ENCODE assay signal across 11 cellular contexts in genomic region chr4:17681921-17682566, GRCh38.
"Had no signal": no experiment of that assay in that cellular context is flagged by ENCODE, and none has a peak within 500 bp of the region (broad histone marks: within the 10 kb centered on the region; RNA-seq: fewer than 3 reads in every experiment).

No MANE protein-coding gene starts in this region.

- H3K27ac ChIP-seq: GM23248, HL-60, KMS-11 had no signal

- ATAC-seq: HCT116, HepG2 had no signal

- H3K4me3 ChIP-seq: GM23248, HAP-1 had no signal

- DNase-seq: GM23248, GOT3, H7, HFFc6, KBM-7 had no signal

- H3K27ac Mint-ChIP-seq: HFFc6 had no signal

- H3K4me1 ChIP-seq: HAP-1 had no signal

- H3K36me3 ChIP-seq: HAP-1 had no signal

- H3K27me3 Mint-ChIP-seq: IgD-negative memory B cell had no signal

- H3K9me3 Mint-ChIP-seq: HFFc6 had no signal

- H3K4me3 Mint-ChIP-seq: HFFc6, IgD-negative memory B cell had no signal
